2 cellular contexts compared by ENCODE assay signal in genomic region chr20:3075315-3075714, GRCh38. TPM values are rescaled to one million over a fixed set of nuclear protein-coding genes. Genes with fewer than 3 reads are reported as not detected.
"Had no signal": no experiment of that assay in that cellular context is flagged by ENCODE, and none has a peak within 500 bp of the region (broad histone marks: within the 10 kb centered on the region; RNA-seq: fewer than 3 reads in every experiment).

No MANE protein-coding gene starts in this region.

RNA-seq across cellular contexts. Expression of gene OXT, which starts 3.9 kb away (rescaled TPM):
- total RNA-seq: G401, GM12878 had no signal
- polyA plus RNA-seq: GM12878 had no signal

RNA-seq across cellular contexts. Expression of gene AVP, which starts 9.2 kb away (rescaled TPM):
- total RNA-seq: G401, GM12878 had no signal
- polyA plus RNA-seq: GM12878 had no signal

RNA-seq across cellular contexts. Expression of gene GNRH2, which starts 31.9 kb away (rescaled TPM):
- total RNA-seq: G401 had no signal
